In genomic region chr2:99878951-99879350, GRCh38 we compare ENCODE assay signal across 1 cellular context.
TF ChIP-seq lines count a peak whose summit lies in the region.

No MANE protein-coding gene starts in this region.

TF ChIP-seq in SK-N-SH, 30 proteins besides CTCF, POLR2A, EP300 and RAD21 (continued from another document):
- TF ChIP-seq TAF1 (IDR thresholded peaks at IDR 0.05; ENCODE audit: borderline replicate concordance, low read depth, low read length) (no peak), JUND (IDR thresholded peaks at IDR 0.05) (peak; percentile 54), EZH2phosphoT487 (IDR thresholded peaks at IDR 0.05; ENCODE audit: borderline replicate concordance, low read depth) (no peak), FOXJ3 (CRISPR knock-in tag; IDR thresholded peaks at IDR 0.05) (no peak), PBX3 (IDR thresholded peaks at IDR 0.05) (peak; percentile 75), SIN3A (IDR thresholded peaks at IDR 0.05; ENCODE audit: borderline replicate concordance, low read depth, low read length) (0 out of 2 replicates have a peak, but pooled peaks have one; percentile 18)
